19 cellular contexts compared by ENCODE assay signal in the genomic region with DNA sequence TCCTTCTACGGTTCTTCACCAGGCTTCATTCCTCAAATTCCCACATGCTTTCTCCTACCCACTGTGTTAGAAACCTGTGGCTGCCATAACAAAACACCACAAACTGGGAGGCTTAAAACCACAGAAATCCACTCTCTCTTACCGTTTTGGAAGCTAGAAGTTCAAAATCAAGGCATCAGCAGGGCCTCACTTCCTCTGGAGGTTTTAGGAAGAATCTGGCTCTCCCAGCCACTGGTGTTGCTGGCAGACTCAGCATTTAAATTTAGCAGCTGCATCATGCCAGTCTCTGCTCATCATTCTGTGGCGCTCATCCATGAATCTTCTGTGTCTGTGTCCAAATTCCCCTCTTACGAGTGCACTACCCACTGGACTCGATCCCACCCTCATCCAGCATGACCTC.
"Had no signal": no experiment of that assay in that cellular context is flagged by ENCODE, and none has a peak within 500 bp of the region (broad histone marks: within the 10 kb centered on the region; RNA-seq: fewer than 3 reads in every experiment).

No MANE protein-coding gene starts in this region.

- H3K4me1 Mint-ChIP-seq: activated naive CD4-positive, alpha-beta T cell treated with anti-CD3 and anti-CD28 coated beads, Interleukin-2, amount 50 U/mL, for 24 hours; endodermal cell; memory B cell; naive thymus-derived CD8-positive, alpha-beta T cell; stimulated activated naive B cell treated with anti-CD40 and anti-IgM and Interleukin-4, amounts not matched to agents 10 μg/mL and 1 μg/mL and 100 μg/mL, for 72 hours had no signal

- H3K27me3 ChIP-seq: ascending aorta, dorsolateral prefrontal cortex, ovary, sigmoid colon, spleen had no signal

- ATAC-seq: mucosa of descending colon; naive thymus-derived CD8-positive, alpha-beta T cell; stimulated activated naive B cell treated with anti-CD40 and anti-IgM and Interleukin-4, amounts not matched to agents 10 μg/mL and 1 μg/mL and 100 μg/mL, for 72 hours had no signal

- H3K9me3 Mint-ChIP-seq: activated naive CD4-positive, alpha-beta T cell treated with anti-CD3 and anti-CD28 coated beads, Interleukin-2, amount 50 U/mL, for 24 hours; naive thymus-derived CD8-positive, alpha-beta T cell had no signal

- H3K4me1 ChIP-seq: ascending aorta, sigmoid colon, spleen had no signal

- H3K36me3 ChIP-seq: ascending aorta, ovary, sigmoid colon, spleen had no signal

- H3K27ac Mint-ChIP-seq: activated naive CD4-positive, alpha-beta T cell treated with anti-CD3 and anti-CD28 coated beads, Interleukin-2, amount 50 U/mL, for 24 hours; endodermal cell; memory B cell; stimulated activated naive B cell treated with anti-CD40 and anti-IgM and Interleukin-4, amounts not matched to agents 10 μg/mL and 1 μg/mL and 100 μg/mL, for 72 hours had no signal

- H3K9me3 ChIP-seq: ovary had no signal

- H3K4me3 ChIP-seq: ascending aorta, dorsolateral prefrontal cortex, mucosa of descending colon, ovary, sigmoid colon, spleen had no signal

- DNase-seq: activated CD4-positive, alpha-beta T cell treated with anti-CD3 and anti-CD28 coated beads, Interleukin-2, amount 50 U/mL, for 4 hours; activated CD4-positive, CD25-positive, alpha-beta regulatory T cell treated with anti-CD3 and anti-CD28 coated beads, Interleukin-2, amount 50 U/mL, for 72 hours; activated gamma-delta T cell; caudate nucleus; dorsolateral prefrontal cortex; endodermal cell; foreskin melanocyte; glutamatergic neuron; mucosa of descending colon; naive thymus-derived CD8-positive, alpha-beta T cell; ovary; sigmoid colon; spleen; stimulated activated CD4-positive, alpha-beta T cell treated with anti-CD3 and anti-CD28 coated beads, Interleukin-4, amount 100 ng/mL, for 4 hours; stimulated activated naive B cell treated with anti-CD40 and anti-IgM and Interleukin-4, amounts not matched to agents 10 μg/mL and 1 μg/mL and 100 μg/mL, for 72 hours had no signal

- H3K4me3 Mint-ChIP-seq: activated naive CD4-positive, alpha-beta T cell treated with anti-CD3 and anti-CD28 coated beads, Interleukin-2, amount 50 U/mL, for 24 hours; endodermal cell; memory B cell; naive thymus-derived CD8-positive, alpha-beta T cell; stimulated activated naive B cell treated with anti-CD40 and anti-IgM and Interleukin-4, amounts not matched to agents 10 μg/mL and 1 μg/mL and 100 μg/mL, for 72 hours had no signal

- H3K27ac ChIP-seq: ascending aorta, dorsolateral prefrontal cortex, epithelial cell of prostate, ovary, sigmoid colon, spleen had no signal

- H3K36me3 Mint-ChIP-seq: activated naive CD4-positive, alpha-beta T cell treated with anti-CD3 and anti-CD28 coated beads, Interleukin-2, amount 50 U/mL, for 24 hours; memory B cell; stimulated activated naive B cell treated with anti-CD40 and anti-IgM and Interleukin-4, amounts not matched to agents 10 μg/mL and 1 μg/mL and 100 μg/mL, for 72 hours had no signal
